In genomic region chr12:54475542-54475941, GRCh38 we compare ENCODE assay signal across 18 cellular contexts. TPM values are rescaled to one million over a fixed set of nuclear protein-coding genes. Genes with fewer than 3 reads are reported as not detected.
A peak's percentile ranks its signal among the peaks of the same experiment; 100 is the strongest.
DNase-seq lines count a peak whose midpoint lies in the region; FAIRE-seq and TF ChIP-seq lines count a peak whose summit lies in the region.
"Had no signal": no experiment of that assay in that cellular context is flagged by ENCODE, and none has a peak within 500 bp of the region (broad histone marks: within the 10 kb centered on the region; RNA-seq: fewer than 3 reads in every experiment).

No MANE protein-coding gene starts in this region.

- no peaks in the 10 kb centered on the region for H3K79me1 ChIP-seq in trophoblast cell (ENCODE audit: low read length)

- H4K12ac ChIP-seq in trophoblast cell (ENCODE audit: low read depth, low read length) = no peak overlapping the region

- no CpG with 5 or more reads among the region's 1 CpG for WGBS in trophoblast cell (ENCODE audit: extremely low coverage, insufficient coverage, insufficient read length)

- no peak overlapping the region for H2AK5ac ChIP-seq in trophoblast cell (ENCODE audit: low read length)

- intact Hi-C loops in kidney (cut with DNase I) = no loop called here

- no peak overlapping the region for H2AFZ ChIP-seq in trophoblast cell (ENCODE audit: insufficient read depth, low read length, poor library complexity)

- H4K91ac ChIP-seq in trophoblast cell (ENCODE audit: low read depth, low read length) = no peak overlapping the region

- H3K36me3 ChIP-seq in trophoblast cell (ENCODE audit: control insufficient read depth in 1 of 2, insufficient read depth in 2 of 2, low read length in 2 of 2) (no peaks in the 10 kb centered on the region), kidney (ENCODE audit: control insufficient read depth in 1 of 2, insufficient read depth in 2 of 2, low read length in 2 of 2) (no peaks in the 10 kb centered on the region)
- H3K36me3 ChIP-seq: tibial nerve had no signal

- H3K79me2 ChIP-seq in trophoblast cell (ENCODE audit: control insufficient read depth, insufficient read depth, low read length, poor library complexity) = no peaks in the 10 kb centered on the region

- DNase-seq in ELR (ENCODE audit: low read depth) (peak; percentile 55), NB4 (ENCODE audit: low read depth) (peak; percentile 83), epithelial cell of esophagus (ENCODE audit: low read depth) (peak; percentile 49), trophoblast cell (peak; percentile 7 to 63), NCI-H1417 (lab: John Stamatoyannopoulos, UW) (no peak), SHP77 treated with DMSO at 0.1 percent for 48 hours (lab: John Stamatoyannopoulos, UW) (no peak), kidney (no peak), GM13976 (ENCODE audit: low spot score) (no peak)
- DNase-seq: activated CD4-positive, CD25-positive, alpha-beta regulatory T cell treated with anti-CD3 and anti-CD28 coated beads, Interleukin-2, amount 50 U/mL, for 72 hours; activated naive CD4-positive, alpha-beta T cell treated with anti-CD3 and anti-CD28 coated beads for 36 hours; caudate nucleus; CD4-positive, alpha-beta T cell; left cardiac atrium; naive B cell; NCI-H146; NCI-H510A; stimulated activated CD4-positive, alpha-beta T cell treated with anti-CD3 and anti-CD28 coated beads, Interleukin-2, amount 100 ng/mL, for 24 hours had no signal

- H3K14ac ChIP-seq in trophoblast cell (ENCODE audit: low read length) = no peak overlapping the region

- H2BK5ac ChIP-seq in trophoblast cell (ENCODE audit: low read depth, low read length, poor library complexity) = no peak overlapping the region

- no peak overlapping the region for H2BK120ac ChIP-seq in trophoblast cell (ENCODE audit: insufficient read depth, low read length, poor library complexity)

- TF ChIP-seq CTCF in NB4 (IDR thresholded peaks at IDR 0.05; ENCODE audit: low read depth, low read length) (no peak), epithelial cell of esophagus (IDR thresholded peaks at IDR 0.05; ENCODE audit: insufficient read depth, low read depth, low read length, missing control alignments) (no peak), kidney (IDR thresholded peaks at IDR 0.05; ENCODE audit: borderline replicate concordance, extremely low read depth, insufficient read depth) (no peak), GM13976 (IDR thresholded peaks at IDR 0.05; ENCODE audit: borderline replicate concordance, control extremely low read depth, extremely low read depth, insufficient read depth, missing control alignments) (no peak)

- no peak overlapping the region for H4K8ac ChIP-seq in trophoblast cell (ENCODE audit: low read depth, low read length)

- no peak overlapping the region for H2BK12ac ChIP-seq in trophoblast cell (ENCODE audit: low read length)

- H3K9ac ChIP-seq in trophoblast cell (ENCODE audit: low read length) = no peak overlapping the region
- no peak overlapping the region for H3K9ac ChIP-seq in kidney (ENCODE audit: low read length in 2 of 2)

- in situ Hi-C loops in GM13976 (cut with MboI; ENCODE audit: low sequenced_read_pairs, unreplicated experiment) = no loop called here

- H3K9me3 ChIP-seq in trophoblast cell (ENCODE audit: insufficient read depth, low read depth, low read length) (no peaks in the 10 kb centered on the region), kidney (ENCODE audit: control insufficient read depth in 1 of 2, low read length in 2 of 2) (no peaks in the 10 kb centered on the region)
- H3K9me3 ChIP-seq: tibial nerve had no signal

- no peak overlapping the region for H3K23ac ChIP-seq in trophoblast cell (ENCODE audit: low read length)

- H3K4me3 ChIP-seq in NB4 (ENCODE audit: low read depth, low read length) = no peak overlapping the region
- no peak overlapping the region for H3K4me3 ChIP-seq in epithelial cell of esophagus (ENCODE audit: low read length)
- H3K4me3 ChIP-seq in trophoblast cell (ENCODE audit: low read depth, low read length) = no peak overlapping the region
- no peak overlapping the region for H3K4me3 ChIP-seq in kidney (ENCODE audit: low read length in 2 of 2)
- H3K4me3 ChIP-seq: tibial nerve had no signal

- H3K4me1 ChIP-seq in trophoblast cell (ENCODE audit: control insufficient read depth in 1 of 2, insufficient read depth in 2 of 2, low read length in 2 of 2) (no peaks in the 10 kb centered on the region), kidney (ENCODE audit: control insufficient read depth in 1 of 2, insufficient read depth in 1 of 2, low read depth in 1 of 2, low read length in 2 of 2) (no peaks in the 10 kb centered on the region)
- H3K4me1 ChIP-seq: tibial nerve had no signal

- no peak overlapping the region for H3K4me2 ChIP-seq in trophoblast cell (ENCODE audit: low read length)

- no peaks in the 10 kb centered on the region for H3K27me3 ChIP-seq in trophoblast cell (ENCODE audit: insufficient read depth, low read length)
- H3K27me3 ChIP-seq: tibial nerve had no signal

- H3K27ac ChIP-seq in trophoblast cell (ENCODE audit: low read depth, low read length) = no peak overlapping the region
- no peak overlapping the region for H3K27ac ChIP-seq in kidney (ENCODE audit: low read depth in 2 of 2, low read length in 2 of 2)
- H3K27ac ChIP-seq: tibial nerve had no signal

- no peak for FAIRE-seq in kidney (lab: Jason Lieb, UNC)

- no peak for TF ChIP-seq POLR2A in NB4 (IDR thresholded peaks at IDR 0.05; ENCODE audit: extremely low read depth, insufficient read length)

- H3K18ac ChIP-seq in trophoblast cell (ENCODE audit: low read length) = no peak overlapping the region

- no peak overlapping the region for H3K4ac ChIP-seq in trophoblast cell (ENCODE audit: low read depth, low read length)

RNA-seq across cellular contexts. Expression of gene GTSF1, which starts 2.1 kb away (rescaled TPM):
- not detected in 2 replicates for polyA plus RNA-seq in trophoblast cell (2013)
- total RNA-seq in kidney = 0.72 TPM
- not detected for polyA plus RNA-seq in kidney (ENCODE audit: insufficient read depth, low read depth, low replicate concordance)

RNA-seq across cellular contexts. Expression of gene NCKAP1L, which starts 22.0 kb away (rescaled TPM):
- polyA plus RNA-seq in trophoblast cell (2013) = 0.01 TPM in 2 replicates
- 36.3 TPM for total RNA-seq in kidney
- 1.8 TPM for polyA plus RNA-seq in kidney (ENCODE audit: insufficient read depth, low read depth, low replicate concordance)

RNA-seq across cellular contexts. Expression of gene ITGA5, which starts 56.5 kb away (rescaled TPM):
- polyA plus RNA-seq in trophoblast cell (2013) = 81.6 and 90.0 TPM in 2 replicates
- 65.6 TPM for total RNA-seq in kidney
- polyA plus RNA-seq in kidney (ENCODE audit: insufficient read depth, low read depth, low replicate concordance) = 11.4 TPM

Comparison
In these comparisons a context has a peak if more than half of its experiments do, and no peak if none do; other contexts are left out.
1. DNase-seq: peak in ELR (single experiment), NB4 (single experiment), epithelial cell of esophagus (single experiment) and trophoblast cell (2 of 2); none in NCI-H1417 (0 of 3), SHP77 treated with DMSO at 0.1 percent for 48 hours (single experiment), kidney (single experiment) and GM13976 (single experiment).